ENCODE assay signal across 1 cellular context in the genomic region with DNA sequence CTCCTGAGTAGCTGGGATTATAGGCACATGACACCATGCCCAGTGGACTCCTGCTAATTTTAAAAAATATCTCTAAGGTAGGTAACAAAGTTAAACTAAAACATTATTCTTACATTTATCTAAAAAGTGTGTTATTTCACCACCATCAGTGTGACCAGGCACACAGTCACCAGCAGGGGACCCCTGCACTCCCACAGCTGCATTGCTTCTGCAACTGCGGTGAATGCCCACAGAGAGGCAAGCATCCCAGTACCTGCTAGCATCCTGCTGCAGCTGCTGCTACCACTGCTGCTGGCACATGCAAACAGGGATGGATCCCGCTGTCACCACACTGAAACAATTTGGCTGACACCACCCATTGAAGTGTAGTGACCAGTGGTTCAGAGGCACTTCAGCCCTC.
TF ChIP-seq lines count a peak whose summit lies in the region.

No MANE protein-coding gene starts in this region.

TF ChIP-seq in HCT116, 20 proteins besides CTCF, POLR2A, EP300 and RAD21 (continued from another document):
- TF ChIP-seq ZBTB33 (IDR thresholded peaks at IDR 0.05; ENCODE audit: extremely low read depth, insufficient replicate concordance, low read length) (no peak), CEBPB (IDR thresholded peaks at IDR 0.05; ENCODE audit: low read depth) (no peak), TCF7L2 (IDR thresholded peaks at IDR 0.05; ENCODE audit: borderline replicate concordance, extremely low read depth, insufficient read depth, insufficient read length) (no peak), SP1 (IDR thresholded peaks at IDR 0.05; ENCODE audit: low read depth) (no peak), FOSL1 (IDR thresholded peaks at IDR 0.05; ENCODE audit: low read depth) (no peak), YY1 (IDR thresholded peaks at IDR 0.05; ENCODE audit: extremely low read depth, insufficient replicate concordance, low read depth, low read length) (no peak), EZH2phosphoT487 (IDR thresholded peaks at IDR 0.05; ENCODE audit: borderline replicate concordance) (no peak), ZFX (IDR thresholded peaks at IDR 0.05) (no peak)
TF ChIP-seq in HCT116: peak in this region for 0.
